In genomic region chr2:233542507-233542906, GRCh38 we compare ENCODE assay signal across 13 cellular contexts. TPM values are rescaled to one million over a fixed set of nuclear protein-coding genes. Genes with fewer than 3 reads are reported as not detected.
DNase-seq lines count a peak whose midpoint lies in the region; ATAC-seq and TF ChIP-seq lines count a peak whose summit lies in the region.
"Had no signal": no experiment of that assay in that cellular context is flagged by ENCODE, and none has a peak within 500 bp of the region (broad histone marks: within the 10 kb centered on the region; RNA-seq: fewer than 3 reads in every experiment).

No MANE protein-coding gene starts in this region.

- peak; percentile 55 for DNase-seq in AG04449 (ENCODE audit: low read depth, low spot score)
- peak; percentile 6 for DNase-seq in HT1080 (ENCODE audit: low read depth)
- peak; percentile 93 for DNase-seq in cardiac fibroblast (ENCODE audit: low read depth in 2 of 2)
- DNase-seq in kidney tubule cell (ENCODE audit: low spot score) = peak; percentile 66
- no peak for DNase-seq in cerebellar nuclear complex (lab: John Stamatoyannopoulos, UW)
- no peak for DNase-seq in coronary artery (ENCODE audit: low spot score)
- DNase-seq: effector memory CD4-positive, alpha-beta T cell; KBM-7; NCI-H2081; NCI-H82; transverse colon had no signal

- no peak for ATAC-seq in activated CD4-positive, CD25-positive, alpha-beta regulatory T cell treated with anti-CD3 and anti-CD28 coated beads, Interleukin-2, amount 50 U/mL, for 24 hours
- ATAC-seq in HG02798 (IDR thresholded peaks at IDR 0.05; ENCODE audit: poor library complexity, unreplicated experiment) = no peak

- POLR2A ChIA-PET in AG04449 (lab: Yijun Ruan, JAX) = no interaction called here

- H3K4me3 ChIP-seq in AG04449 (ENCODE audit: low read depth, low read length) (no peak overlapping the region), cardiac fibroblast (replicated peaks in 1 of 2; ENCODE audit: low read depth in 2 of 2, low read length in 2 of 2) (no peak overlapping the region), coronary artery (no peak overlapping the region)
- H3K4me3 ChIP-seq: transverse colon had no signal

- no peak for TF ChIP-seq CTCF in AG04449 (IDR thresholded peaks at IDR 0.05; ENCODE audit: insufficient read depth, low read length, missing control alignments)
- no peak for TF ChIP-seq CTCF in cardiac fibroblast (IDR thresholded peaks at IDR 0.05; ENCODE audit: low read depth, low read length)
- TF ChIP-seq CTCF in coronary artery (IDR thresholded peaks at IDR 0.05) = no peak

- no peak overlapping the region for H3K27ac ChIP-seq in coronary artery
- H3K27ac ChIP-seq: transverse colon had no signal

- CTCF ChIA-PET in AG04449 (lab: Yijun Ruan, JAX) = interaction anchor here (1.2 kb wide), 1 partner anchor 188 kb away, joined by 3 read pairs; the partner anchor contains the start of gene DGKD

RNA-seq across cellular contexts. Expression of gene USP40, which starts 24.1 kb away (rescaled TPM):
- total RNA-seq in HT1080 (2014; rRNA removed; shearing (Covaris generic)) = 27.8 and 28.0 TPM in 2 replicates
- 23.1 and 24.3 TPM in 2 replicates for polyA plus RNA-seq in HT1080 (2015; cell fraction: cytosol; rRNA removed)
- polyA plus RNA-seq in HT1080 (2015; cell fraction: nucleus; rRNA removed) = 62.6 and 74.5 TPM in 2 replicates

Comparison
In these comparisons a context has a peak if more than half of its experiments do, and no peak if none do; other contexts are left out.
1. DNase-seq: peak in AG04449 (single experiment), HT1080 (single experiment), cardiac fibroblast (2 of 2) and kidney tubule cell (single experiment); none in cerebellar nuclear complex (0 of 2) and coronary artery (single experiment).